ENCODE assay signal across 15 cellular contexts in genomic region chr7:134836447-134836846, GRCh38. TPM values are rescaled to one million over a fixed set of nuclear protein-coding genes. Genes with fewer than 3 reads are reported as not detected.
A peak's percentile ranks its signal among the peaks of the same experiment; 100 is the strongest.
DNase-seq lines count a peak whose midpoint lies in the region; ATAC-seq and TF ChIP-seq lines count a peak whose summit lies in the region.
"Had no signal": no experiment of that assay in that cellular context is flagged by ENCODE, and none has a peak within 500 bp of the region (broad histone marks: within the 10 kb centered on the region; RNA-seq: fewer than 3 reads in every experiment).

No MANE protein-coding gene starts in this region.

- H3K9me3 ChIP-seq in SJSA1 (replicated peaks) (no peaks in the 10 kb centered on the region), esophagus squamous epithelium (no peaks in the 10 kb centered on the region), mucosa of rectum (ENCODE audit: control insufficient read depth in 2 of 2, low read length in 2 of 2) (no peaks in the 10 kb centered on the region), testis (no peaks in the 10 kb centered on the region), T-helper 17 cell (ENCODE audit: control insufficient read depth, low read length, poor library complexity, severe bottlenecking) (no peaks in the 10 kb centered on the region)
- H3K9me3 ChIP-seq: prostate gland, SJCRH30 had no signal

- DNase-seq in SJSA1 (ENCODE audit: low read depth in 1 of 2, low spot score in 2 of 2) = peak in 1 of 2 experiments; percentile 66
- DNase-seq in esophagus squamous epithelium (lab: John Stamatoyannopoulos, UW) = no peak
- peak; percentile 36 for DNase-seq in testis
- no peak for DNase-seq in islet precursor cell
- no peak for DNase-seq in T-helper 17 cell
- DNase-seq in lower leg skin (ENCODE audit: low spot score in 2 of 2) = no peak
- DNase-seq: activated naive CD4-positive, alpha-beta T cell; midbrain; NCI-H187 treated with DMSO at 0.1 percent for 48 hours; SJCRH30; stimulated activated CD4-positive, alpha-beta T cell treated with anti-CD3 and anti-CD28 coated beads, Interleukin-4, amount 100 ng/mL, for 1 hour had no signal

- peaks cover 13% of the 10 kb centered on the region for H3K27me3 Mint-ChIP-seq in T-helper 17 cell

- no peak overlapping the region for H3K9ac ChIP-seq in mucosa of rectum (ENCODE audit: low read depth in 1 of 2, low read length in 2 of 2)

- TF ChIP-seq POLR2A in esophagus squamous epithelium (IDR thresholded peaks at IDR 0.05) (no peak), testis (IDR thresholded peaks at IDR 0.05) (no peak), lower leg skin (IDR thresholded peaks at IDR 0.05) (no peak)

- no peak overlapping the region for H3K4me3 Mint-ChIP-seq in T-helper 17 cell
- H3K4me3 Mint-ChIP-seq: CD14-positive monocyte had no signal

- H3K27me3 ChIP-seq in SJSA1 (replicated peaks) (no peaks in the 10 kb centered on the region), esophagus squamous epithelium (no peaks in the 10 kb centered on the region), mucosa of rectum (ENCODE audit: control insufficient read depth in 2 of 2, insufficient read depth in 2 of 2, low read length in 2 of 2) (no peaks in the 10 kb centered on the region), testis (no peaks in the 10 kb centered on the region)
- H3K27me3 ChIP-seq: SJCRH30 had no signal

- H3K36me3 Mint-ChIP-seq in T-helper 17 cell (ENCODE audit: low read depth) = no peaks in the 10 kb centered on the region
- H3K36me3 Mint-ChIP-seq: CD14-positive monocyte had no signal

- no peak for ATAC-seq in T-helper 17 cell
- ATAC-seq in GM18858 (IDR thresholded peaks at IDR 0.05; ENCODE audit: unreplicated experiment) = no peak

- H3K4me1 ChIP-seq in SJSA1 (replicated peaks) (peaks cover 15% of the 10 kb centered on the region), esophagus squamous epithelium (peaks cover 0 to 16% (median 0%) of the 10 kb centered on the region in 3 donors), mucosa of rectum (ENCODE audit: control insufficient read depth in 2 of 2, insufficient read depth in 2 of 2, low read length in 2 of 2) (peaks cover 0 to 3% of the 10 kb centered on the region in 2 donors), testis (peaks cover 2% of the 10 kb centered on the region)
- H3K4me1 ChIP-seq: SJCRH30 had no signal

- H3K4me3 ChIP-seq in SJSA1 (no peak overlapping the region), esophagus squamous epithelium (no peak overlapping the region), mucosa of rectum (ENCODE audit: low read length in 2 of 2) (no peak overlapping the region), testis (no peak overlapping the region), lower leg skin (ENCODE audit: low read depth, poor library complexity, severe bottlenecking) (no peak overlapping the region)
- H3K4me3 ChIP-seq: prostate gland, SJCRH30 had no signal

- WGBS in esophagus squamous epithelium, 2 donors = 52 to 79% methylated on average over 6 of the region's 6 CpGs
- WGBS in testis, 2 donors = 67 to 71% methylated on average over 6 of the region's 6 CpGs
- WGBS in lower leg skin, 2 donors = 79 to 84% methylated on average over 6 of the region's 6 CpGs

- TF ChIP-seq CTCF in esophagus squamous epithelium (IDR thresholded peaks at IDR 0.05) (no peak), testis (IDR thresholded peaks at IDR 0.05) (no peak), lower leg skin (IDR thresholded peaks at IDR 0.05) (no peak)

- H3K27ac Mint-ChIP-seq in T-helper 17 cell = no peak overlapping the region
- H3K27ac Mint-ChIP-seq: CD14-positive monocyte had no signal

- peak overlapping the region; percentile 67 for H3K27ac ChIP-seq in SJSA1
- peak overlapping the region in 3 of 4 donors; percentile 46 to 77 (median 64) for H3K27ac ChIP-seq in esophagus squamous epithelium
- H3K27ac ChIP-seq in mucosa of rectum (ENCODE audit: low read depth in 2 of 2, low read length in 2 of 2) = peak overlapping the region; percentile 1 to 40
- peak overlapping the region in 1 of 2 donors; percentile 71 for H3K27ac ChIP-seq in testis
- H3K27ac ChIP-seq: SJCRH30 had no signal

- no peaks in the 10 kb centered on the region for H3K4me1 Mint-ChIP-seq in T-helper 17 cell
- H3K4me1 Mint-ChIP-seq: CD14-positive monocyte had no signal

- intact Hi-C loops in esophagus squamous epithelium (cut with DNase I) = no loop called here
- intact Hi-C loops in testis (cut with DNase I; ENCODE audit: low total_unique reads) = no loop called here
- intact Hi-C loops in lower leg skin (cut with DNase I; ENCODE audit: low total_unique reads) = no loop called here

- H3K36me3 ChIP-seq in SJSA1 = peaks cover 78% of the 10 kb centered on the region
- no peaks in the 10 kb centered on the region for H3K36me3 ChIP-seq in esophagus squamous epithelium
- H3K36me3 ChIP-seq in mucosa of rectum (ENCODE audit: control insufficient read depth in 2 of 2, insufficient read depth in 2 of 2, low read length in 2 of 2) = no peaks in the 10 kb centered on the region
- H3K36me3 ChIP-seq in testis (ENCODE audit: low read depth, missing control alignments) = no peaks in the 10 kb centered on the region
- H3K36me3 ChIP-seq: prostate gland had no signal

RNA-seq across cellular contexts. Expression of gene CALD1, which starts 57.0 kb away (rescaled TPM):
- total RNA-seq in SJSA1 (2014; rRNA removed; shearing (Covaris generic)) = 411 and 544 TPM in 2 replicates
- total RNA-seq in esophagus squamous epithelium (100 to 1,000 TPM in 2 of 4 donors, 10 to 100 TPM in 2; 32.3 to 462 (median 98.4) TPM), testis (100 to 1,000 TPM; 135 to 153 TPM), T-helper 17 cell (1 to 10 TPM in 1 of 2 donors, under 1 TPM in 1; 0.62 to 9.2 TPM), lower leg skin (10 to 100 TPM; 30.3 to 95.7 (median 58.0) TPM)
- 103 TPM for polyA plus RNA-seq in testis (ENCODE audit: insufficient read depth, low read depth, low replicate concordance)
